12 cellular contexts compared by ENCODE assay signal in genomic region chr9:75149841-75150241, GRCh38.
DNase-seq lines count a peak whose midpoint lies in the region; ATAC-seq and TF ChIP-seq lines count a peak whose summit lies in the region.
"Had no signal": no experiment of that assay in that cellular context is flagged by ENCODE, and none has a peak within 500 bp of the region (broad histone marks: within the 10 kb centered on the region; RNA-seq: fewer than 3 reads in every experiment).

No MANE protein-coding gene starts in this region.

- H3K27me3 ChIP-seq in CD4-positive, alpha-beta T cell (ENCODE audit: control insufficient read depth, insufficient read depth, low read length), result no peaks in the 10 kb centered on the region
- H3K27me3 ChIP-seq: gastroesophageal sphincter had no signal

- in situ Hi-C loops in GM13977 (cut with MboI; ENCODE audit: low pct_unique_long_range_greater_than_20kb, low sequenced_read_pairs, unreplicated experiment), result no loop called here

- no peak for TF ChIP-seq CTCF in CD4-positive, alpha-beta T cell (IDR thresholded peaks at IDR 0.05)
- TF ChIP-seq CTCF in GM13977 (IDR thresholded peaks at IDR 0.05; ENCODE audit: extremely low read depth, insufficient read depth, missing control alignments), result no peak

- ATAC-seq in CD4-positive, alpha-beta T cell (ENCODE audit: poor library complexity), result peak; percentile 26
- ATAC-seq in naive B cell (ENCODE audit: low read depth in 2 of 2) (no peak), HG02884 (IDR thresholded peaks at IDR 0.05; ENCODE audit: unreplicated experiment) (no peak), GM21515 (IDR thresholded peaks at IDR 0.05; ENCODE audit: unreplicated experiment) (no peak), HG03108 (IDR thresholded peaks at IDR 0.05; ENCODE audit: unreplicated experiment) (no peak)
- ATAC-seq: gastroesophageal sphincter had no signal

- H3K27me3 Mint-ChIP-seq in CD4-positive, alpha-beta T cell, result no peaks in the 10 kb centered on the region
- H3K27me3 Mint-ChIP-seq in activated naive CD8-positive, alpha-beta T cell, result no peaks in the 10 kb centered on the region
- no peaks in the 10 kb centered on the region for H3K27me3 Mint-ChIP-seq in naive B cell

- H3K27ac ChIP-seq in CD4-positive, alpha-beta T cell (ENCODE audit: low read depth, low read length), result peak overlapping the region; percentile 58
- H3K27ac ChIP-seq: gastroesophageal sphincter had no signal

- peaks cover 3% of the 10 kb centered on the region for H3K9me3 Mint-ChIP-seq in CD4-positive, alpha-beta T cell
- peaks cover 5% of the 10 kb centered on the region for H3K9me3 Mint-ChIP-seq in activated naive CD8-positive, alpha-beta T cell (ENCODE audit: low read depth)
- H3K9me3 Mint-ChIP-seq in naive B cell, result peaks cover 0 to 4% (median 1%) of the 10 kb centered on the region in 7 donors

- peak overlapping the region; percentile 92 for H3K27ac Mint-ChIP-seq in CD4-positive, alpha-beta T cell
- peak overlapping the region; percentile 81 for H3K27ac Mint-ChIP-seq in activated naive CD8-positive, alpha-beta T cell
- peak overlapping the region in 5 of 6 donors; percentile 5 to 78 (median 57) for H3K27ac Mint-ChIP-seq in naive B cell

- H3K36me3 Mint-ChIP-seq in CD4-positive, alpha-beta T cell (ENCODE audit: low read depth), result peaks cover 36% of the 10 kb centered on the region
- peaks cover 19% of the 10 kb centered on the region for H3K36me3 Mint-ChIP-seq in activated naive CD8-positive, alpha-beta T cell
- peaks cover 13 to 15% of the 10 kb centered on the region in 2 donors for H3K36me3 Mint-ChIP-seq in naive B cell

- no peak for DNase-seq in CD4-positive, alpha-beta T cell
- DNase-seq in LHCN-M2 (ENCODE audit: low read depth) (peak; percentile 5), naive B cell (no peak), GM13977 (ENCODE audit: low spot score) (no peak)
- DNase-seq: activated gamma-delta T cell, kidney glomerular epithelial cell, MM.1S had no signal

- intact Hi-C loops in CD4-positive, alpha-beta T cell (cut with DNase I, micrococcal nuclease), result loop anchor here (2.0 to 10.0 kb wide), 5 partner anchors 37 to 195 kb away; partner anchors contain the start of genes CARNMT1 (in 2 of the 2), C9orf40 (in 1 of the 2), NMRK1 (in 1 of the 2) and OSTF1 (in 1 of the 2)

- H3K4me3 Mint-ChIP-seq in CD4-positive, alpha-beta T cell, result peak overlapping the region; percentile 72
- peak overlapping the region; percentile 72 for H3K4me3 Mint-ChIP-seq in activated naive CD8-positive, alpha-beta T cell
- no peak overlapping the region for H3K4me3 Mint-ChIP-seq in naive B cell

- peaks cover 89% of the 10 kb centered on the region for H3K4me1 Mint-ChIP-seq in CD4-positive, alpha-beta T cell (ENCODE audit: low read depth)
- peaks cover 81% of the 10 kb centered on the region for H3K4me1 Mint-ChIP-seq in activated naive CD8-positive, alpha-beta T cell (ENCODE audit: low read depth)
- H3K4me1 Mint-ChIP-seq in naive B cell, result peaks cover 16 to 29% (median 25%) of the 10 kb centered on the region in 3 donors

- POLR2A ChIA-PET in CD4-positive, alpha-beta T cell (lab: Charles Lee), result interaction anchor here (0.7 to 6.3 kb wide), 13 partner anchors 11 to 197 kb away, joined by 3 to 56 read pairs (median 6); partner anchors contain the start of genes C9orf40, CARNMT1, NMRK1 and OSTF1

- CTCF ChIA-PET in CD4-positive, alpha-beta T cell (lab: Charles Lee), result interaction anchor here (1.1 to 1.7 kb wide), 2 partner anchors 36 to 198 kb away, joined by 5 to 6 read pairs; partner anchors contain the start of gene C9orf40

- no peaks in the 10 kb centered on the region for H3K9me3 ChIP-seq in CD4-positive, alpha-beta T cell (ENCODE audit: control insufficient read depth, low read length)
- H3K9me3 ChIP-seq: gastroesophageal sphincter had no signal

Comparison
In these comparisons a context has a peak if more than half of its experiments do, and no peak if none do; other contexts are left out.
1. H3K4me3 Mint-ChIP-seq: peak in CD4-positive, alpha-beta T cell (single experiment) and activated naive CD8-positive, alpha-beta T cell (single experiment); none in naive B cell (0 of 8).
2. Peak in every context shown above with its lines, with median percentiles within 50 percentile points of each other: H3K27ac Mint-ChIP-seq.